In the genomic region with DNA sequence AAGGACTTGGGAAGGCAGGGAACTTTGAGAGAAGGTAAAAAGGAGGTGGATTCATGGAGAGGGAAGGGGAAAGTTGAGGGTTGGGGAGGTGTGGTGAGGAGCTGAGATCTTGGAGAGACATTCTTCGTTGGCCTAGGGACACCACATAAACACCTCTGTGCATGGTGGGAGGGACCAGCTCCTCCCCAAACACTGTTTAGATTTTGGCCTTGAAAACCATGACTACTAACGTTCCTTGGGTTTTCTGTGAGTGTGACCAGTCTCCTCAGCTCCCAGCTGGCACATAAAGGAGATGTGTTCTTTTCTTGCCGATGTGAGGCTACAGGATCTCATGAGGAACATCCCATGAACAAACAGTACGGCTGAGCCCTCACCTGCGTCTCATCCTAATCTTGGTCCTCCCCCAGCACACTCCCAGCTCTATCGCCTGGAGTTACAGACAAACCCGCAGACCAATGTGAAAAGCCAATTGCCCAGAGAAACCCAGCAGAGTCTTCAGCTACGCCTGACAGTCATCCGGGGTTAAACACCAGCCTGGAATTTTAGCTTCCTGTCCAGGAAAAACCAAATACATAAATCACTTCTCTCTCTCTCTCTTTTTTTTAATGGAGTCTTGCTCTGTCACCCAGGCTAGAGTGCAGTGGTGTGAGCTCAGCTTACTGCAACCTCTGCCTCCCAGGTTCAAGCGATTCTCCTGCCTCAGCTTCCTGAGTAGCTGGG, we compare ENCODE assay signal across 15 cellular contexts.
"Had no signal": no experiment of that assay in that cellular context is flagged by ENCODE, and none has a peak within 500 bp of the region (broad histone marks: within the 10 kb centered on the region; RNA-seq: fewer than 3 reads in every experiment).

No MANE protein-coding gene starts in this region.

- H3K36me3 ChIP-seq: breast epithelium, esophagus squamous epithelium, left ventricle myocardium inferior, pancreas, right atrium auricular region, tibial nerve, WERI-Rb-1 had no signal

- H3K4me1 ChIP-seq: breast epithelium, esophagus squamous epithelium, foreskin keratinocyte, left ventricle myocardium inferior, pancreas, right atrium auricular region, tibial nerve had no signal

- H3K9me3 ChIP-seq: breast epithelium, left ventricle myocardium inferior, pancreas, right atrium auricular region had no signal

- H3K27ac ChIP-seq: breast epithelium, esophagus squamous epithelium, foreskin keratinocyte, left ventricle myocardium inferior, pancreas, right atrium auricular region, SK-N-MC, tibial nerve, WERI-Rb-1 had no signal

- H3K4me3 Mint-ChIP-seq: immature natural killer cell, T-cell had no signal

- H3K27me3 Mint-ChIP-seq: T-cell had no signal

- H3K27ac Mint-ChIP-seq: immature natural killer cell, T-cell had no signal

- ATAC-seq: foreskin keratinocyte, pancreas, T-cell had no signal

- H3K27me3 ChIP-seq: breast epithelium, esophagus squamous epithelium, foreskin keratinocyte, pancreas, right atrium auricular region, tibial nerve had no signal

- H3K4me3 ChIP-seq: breast epithelium, esophagus squamous epithelium, left ventricle myocardium inferior, pancreas, right atrium auricular region, SK-N-MC, tibial nerve had no signal

- DNase-seq: activated CD4-positive, alpha-beta T cell treated with anti-CD3 and anti-CD28 coated beads for 4 hours; activated naive CD4-positive, alpha-beta T cell treated with anti-CD3 and anti-CD28 coated beads, Interleukin-2, amount 50 U/mL, for 16 hours; esophagus squamous epithelium; foreskin keratinocyte; immature natural killer cell; left ventricle myocardium inferior; mesendoderm; pancreas; small intestine; T-cell; WERI-Rb-1 had no signal

- H3K4me1 Mint-ChIP-seq: immature natural killer cell, T-cell had no signal
